ENCODE assay signal across 8 cellular contexts in the genomic region with DNA sequence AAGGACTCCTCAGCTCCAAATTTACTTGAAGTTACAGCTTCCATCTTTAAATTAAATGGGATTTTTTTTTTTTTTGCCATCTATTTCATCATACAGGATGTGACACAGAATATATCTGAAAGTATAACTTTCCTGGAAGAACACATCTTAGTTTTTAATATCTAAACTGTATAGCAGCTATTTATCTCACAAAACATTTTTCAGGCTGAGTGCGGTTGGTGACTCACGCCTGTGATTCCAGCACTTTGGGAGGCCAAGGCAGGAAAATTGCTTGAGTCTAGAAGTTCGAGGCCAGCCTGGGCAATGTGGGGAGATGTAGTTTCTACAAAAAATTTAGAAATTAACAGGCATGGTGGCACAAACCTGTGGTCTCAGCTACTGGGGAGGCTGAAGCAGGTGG.
DNase-seq lines count a peak whose midpoint lies in the region; ATAC-seq, FAIRE-seq and TF ChIP-seq lines count a peak whose summit lies in the region.
"Not testable (repeated sequence)": the region's sequence is repeated elsewhere in the genome, so short reads cannot be mapped to it uniquely, and the experiment has no call there.

No MANE protein-coding gene starts in this region.

- H3K9ac ChIP-seq in BLaER1 treated with 17β-estradiol and CSF1 and Interleukin-3, amounts not matched to agents 10 nM and 100 nM, result peak overlapping the region in 9 of 11 experiments; percentile 36 to 91 (median 85); a peak in 13 of 22 replicates
- H3K9ac ChIP-seq in HCT116 (ENCODE audit: low read length), result 0 out of 2 replicates have a peak overlapping the region, but pooled peaks have one; percentile 74

- peaks cover 34 to 59% (median 50%) of the 10 kb centered on the region in 10 experiments for H3K4me1 ChIP-seq in BLaER1 treated with 17β-estradiol and CSF1 and Interleukin-3, amounts not matched to agents 10 nM and 100 nM
- not testable (repeated sequence) for H3K4me1 ChIP-seq in HCT116 (ENCODE audit: control insufficient read depth in 1 of 2, insufficient read depth in 2 of 2, low read length in 2 of 2)

- peak; percentile 80 for FAIRE-seq in RCC 7860 (lab: Jason Lieb, UNC)

- peaks cover 3 to 20% (median 12%) of the 10 kb centered on the region in 11 experiments; a peak in 16 of 22 replicates for H3K9me3 ChIP-seq in BLaER1 treated with 17β-estradiol and CSF1 and Interleukin-3, amounts not matched to agents 10 nM and 100 nM (replicated peaks in 1 of 11)
- H3K9me3 ChIP-seq in HCT116 (ENCODE audit: control insufficient read depth in 1 of 2, insufficient read depth in 1 of 2, low read depth in 1 of 2, low read length in 2 of 2), result not testable (repeated sequence)

- H2AFZ ChIP-seq in HCT116 (ENCODE audit: low read depth, low read length, poor library complexity, severe bottlenecking), result not testable (repeated sequence)

- H4K20me1 ChIP-seq in BLaER1 treated with 17β-estradiol and CSF1 and Interleukin-3, amounts not matched to agents 10 nM and 100 nM, result peaks cover 0 to 57% (median 37%) of the 10 kb centered on the region in 11 experiments; a peak in 19 of 22 replicates
- not testable (repeated sequence) for H4K20me1 ChIP-seq in HCT116 (ENCODE audit: insufficient read depth)

- H3K27me3 ChIP-seq in BLaER1 treated with 17β-estradiol and CSF1 and Interleukin-3, amounts not matched to agents 10 nM and 100 nM; HCT116 (ENCODE audit: insufficient read depth, low read length): not testable (repeated sequence)

- TF ChIP-seq CTCF in HCT116 (IDR thresholded peaks at IDR 0.05 in 2 of 3, conservative IDR thresholded peaks at IDR 0.05 in 1 of 3; ENCODE audit: borderline replicate concordance in 1 of 3, insufficient read depth in 1 of 3, low read depth in 2 of 3, low read length in 2 of 3); MCF 10A (IDR thresholded peaks at IDR 0.05; ENCODE audit: unreplicated experiment); fibroblast of villous mesenchyme (IDR thresholded peaks at IDR 0.05; ENCODE audit: insufficient read depth, low read depth, low read length); natural killer cell (IDR thresholded peaks at IDR 0.05): not testable (repeated sequence)

- peak overlapping the region; percentile 80 for H3K4me3 Mint-ChIP-seq in activated CD8-positive, alpha-beta memory T cell treated with anti-CD3 and anti-CD28 coated beads, Interleukin-2, amount 10 ng/mL, durations not matched to agents 7 days and 5 days
- peak overlapping the region; percentile 79 for H3K4me3 Mint-ChIP-seq in MCF 10A (ENCODE audit: unreplicated experiment)
- peak overlapping the region; percentile 76 for H3K4me3 Mint-ChIP-seq in natural killer cell
- peak overlapping the region; percentile 88 for H3K4me3 Mint-ChIP-seq in stimulated activated memory B cell treated with anti-CD40 and anti-IgM and Interleukin-4, amounts not matched to agents 10 μg/mL and 1 μg/mL and 100 μg/mL, for 72 hours

- not testable (repeated sequence) for TF ChIP-seq POLR2A in HCT116 (IDR thresholded peaks at IDR 0.05; ENCODE audit: borderline replicate concordance, extremely low read depth, insufficient read depth, insufficient read length)

- H3K4me2 ChIP-seq in BLaER1 treated with 17β-estradiol and CSF1 and Interleukin-3, amounts not matched to agents 10 nM and 100 nM, result peak overlapping the region; percentile 82 to 95 (median 91)
- H3K4me2 ChIP-seq in HCT116 (ENCODE audit: low read length), result peak overlapping the region; percentile 78

- H3K9me3 Mint-ChIP-seq in activated CD8-positive, alpha-beta memory T cell treated with anti-CD3 and anti-CD28 coated beads, Interleukin-2, amount 10 ng/mL, durations not matched to agents 7 days and 5 days (ENCODE audit: low read depth); MCF 10A (ENCODE audit: unreplicated experiment); natural killer cell; stimulated activated memory B cell treated with anti-CD40 and anti-IgM and Interleukin-4, amounts not matched to agents 10 μg/mL and 1 μg/mL and 100 μg/mL, for 72 hours: not testable (repeated sequence)

- ATAC-seq in HCT116; activated CD8-positive, alpha-beta memory T cell treated with anti-CD3 and anti-CD28 coated beads, Interleukin-2, amount 10 ng/mL, durations not matched to agents 7 days and 5 days; natural killer cell; stimulated activated memory B cell treated with anti-CD40 and anti-IgM and Interleukin-4, amounts not matched to agents 10 μg/mL and 1 μg/mL and 100 μg/mL, for 72 hours: not testable (repeated sequence)

- peaks cover 0 to 27% (median 14%) of the 10 kb centered on the region in 11 experiments; a peak in 13 of 22 replicates for H3K36me3 ChIP-seq in BLaER1 treated with 17β-estradiol and CSF1 and Interleukin-3, amounts not matched to agents 10 nM and 100 nM
- H3K36me3 ChIP-seq in HCT116 (ENCODE audit: control insufficient read depth in 1 of 2, insufficient read depth in 2 of 2, low read length in 2 of 2), result not testable (repeated sequence)

- not testable (repeated sequence) for BruUV-seq in HCT116 (replicated peaks; lab: Mats Ljungman, UMichigan); MCF 10A (replicated peaks; lab: Mats Ljungman, UMichigan)

- POLR2A ChIA-PET in HCT116 (lab: Charles Lee), result not testable (repeated sequence)
- POLR2A ChIA-PET in MCF 10A (lab: Yijun Ruan, JAX), result interaction anchor here (0.6 to 1.2 kb wide), 7 partner anchors 11 to 311 kb away, joined by 3 to 6 read pairs (median 3); no protein-coding TSS in a partner anchor

- CTCF ChIA-PET in HCT116 (lab: Charles Lee), result interaction anchor here (1.1 kb wide), 1 partner anchor 430 kb away, joined by 3 read pairs; no protein-coding TSS in a partner anchor
- CTCF ChIA-PET in activated CD8-positive, alpha-beta memory T cell treated with anti-CD3 and anti-CD28 coated beads, Interleukin-2, amount 10 ng/mL, durations not matched to agents 7 days and 5 days (lab: Charles Lee), result interaction anchor here (1.1 to 1.2 kb wide), 2 partner anchors 9 to 262 kb away, joined by 3 to 4 read pairs; no protein-coding TSS in a partner anchor
- CTCF ChIA-PET in MCF 10A (lab: Yijun Ruan, JAX), result not testable (repeated sequence)

- peaks cover 27% of the 10 kb centered on the region for H3K27me3 Mint-ChIP-seq in activated CD8-positive, alpha-beta memory T cell treated with anti-CD3 and anti-CD28 coated beads, Interleukin-2, amount 10 ng/mL, durations not matched to agents 7 days and 5 days
- not testable (repeated sequence) for H3K27me3 Mint-ChIP-seq in MCF 10A (ENCODE audit: insufficient read depth, unreplicated experiment); stimulated activated memory B cell treated with anti-CD40 and anti-IgM and Interleukin-4, amounts not matched to agents 10 μg/mL and 1 μg/mL and 100 μg/mL, for 72 hours
- peaks cover 20 to 38% of the 10 kb centered on the region in 2 donors for H3K27me3 Mint-ChIP-seq in natural killer cell (ENCODE audit: low read depth in 2 of 2)

- RAD21 ChIA-PET in HCT116 (lab: Charles Lee; ENCODE audit: low non-redundant PET in 1 of 2, low total read pairs in 2 of 2, uncharacterized antibody in 2 of 2, unreplicated experiment in 2 of 2), result not testable (repeated sequence)

- peaks cover 28% of the 10 kb centered on the region for H3K4me1 Mint-ChIP-seq in activated CD8-positive, alpha-beta memory T cell treated with anti-CD3 and anti-CD28 coated beads, Interleukin-2, amount 10 ng/mL, durations not matched to agents 7 days and 5 days
- H3K4me1 Mint-ChIP-seq in MCF 10A (ENCODE audit: insufficient read depth, unreplicated experiment) (peaks cover 19% of the 10 kb centered on the region), natural killer cell (peaks cover 8 to 20% of the 10 kb centered on the region in 2 donors)
- H3K4me1 Mint-ChIP-seq in stimulated activated memory B cell treated with anti-CD40 and anti-IgM and Interleukin-4, amounts not matched to agents 10 μg/mL and 1 μg/mL and 100 μg/mL, for 72 hours, result peaks cover 17% of the 10 kb centered on the region

- H3K79me2 ChIP-seq in HCT116 (ENCODE audit: insufficient read depth, low read length), result peaks cover 40% of the 10 kb centered on the region

- not testable (repeated sequence) for TF ChIP-seq RAD21 in HCT116 (IDR thresholded peaks at IDR 0.05; ENCODE audit: low read depth)

- peak overlapping the region; percentile 56 for H3K27ac Mint-ChIP-seq in activated CD8-positive, alpha-beta memory T cell treated with anti-CD3 and anti-CD28 coated beads, Interleukin-2, amount 10 ng/mL, durations not matched to agents 7 days and 5 days
- peak overlapping the region; percentile 25 for H3K27ac Mint-ChIP-seq in MCF 10A (ENCODE audit: low read depth, unreplicated experiment)
- not testable (repeated sequence) for H3K27ac Mint-ChIP-seq in natural killer cell; stimulated activated memory B cell treated with anti-CD40 and anti-IgM and Interleukin-4, amounts not matched to agents 10 μg/mL and 1 μg/mL and 100 μg/mL, for 72 hours

- H3K36me3 Mint-ChIP-seq in activated CD8-positive, alpha-beta memory T cell treated with anti-CD3 and anti-CD28 coated beads, Interleukin-2, amount 10 ng/mL, durations not matched to agents 7 days and 5 days; natural killer cell: not testable (repeated sequence)
- H3K36me3 Mint-ChIP-seq in MCF 10A (ENCODE audit: insufficient read depth, unreplicated experiment), result peaks cover 14% of the 10 kb centered on the region
- H3K36me3 Mint-ChIP-seq in stimulated activated memory B cell treated with anti-CD40 and anti-IgM and Interleukin-4, amounts not matched to agents 10 μg/mL and 1 μg/mL and 100 μg/mL, for 72 hours, result peaks cover 18% of the 10 kb centered on the region

- not testable (repeated sequence) for H3K9me2 ChIP-seq in HCT116 (ENCODE audit: insufficient read depth)

- intact Hi-C loops in HCT116 (cut with micrococcal nuclease); MCF 10A (cut with micrococcal nuclease); natural killer cell (cut with micrococcal nuclease): not testable (repeated sequence)

- H3K27ac ChIP-seq in BLaER1 treated with 17β-estradiol and CSF1 and Interleukin-3, amounts not matched to agents 10 nM and 100 nM, result peak overlapping the region in 1 of 11 experiments; percentile 26; a peak in 3 of 22 replicates
- H3K27ac ChIP-seq in HCT116 (ENCODE audit: low read depth, low read length), result not testable (repeated sequence)

- DNase-seq in HCT116 (ENCODE audit: low read depth, low spot score); activated CD8-positive, alpha-beta memory T cell treated with anti-CD3 and anti-CD28 coated beads, Interleukin-2, amount 10 ng/mL, durations not matched to agents 7 days and 5 days; natural killer cell: not testable (repeated sequence)
- DNase-seq in RCC 7860 (ENCODE audit: low spot score), result peak; percentile 53
- DNase-seq in MCF 10A (ENCODE audit: unreplicated experiment), result peak; percentile 66
- DNase-seq in fibroblast of villous mesenchyme (ENCODE audit: low read depth), result peak; percentile 69

- peak overlapping the region in 9 of 10 experiments; percentile 67 to 89 (median 83); a peak in 17 of 20 replicates for H3K4me3 ChIP-seq in BLaER1 treated with 17β-estradiol and CSF1 and Interleukin-3, amounts not matched to agents 10 nM and 100 nM
- H3K4me3 ChIP-seq in HCT116 (replicated peaks in 1 of 2; ENCODE audit: low read depth in 1 of 2, low read length in 2 of 2), result peak overlapping the region in 1 of 2 experiments; percentile 65; a peak in 1 of 4 replicates
- H3K4me3 ChIP-seq in fibroblast of villous mesenchyme (ENCODE audit: low read depth, low read length), result peak overlapping the region; percentile 81
